Comparison of ENCODE assay signal across 12 cellular contexts in the genomic region with DNA sequence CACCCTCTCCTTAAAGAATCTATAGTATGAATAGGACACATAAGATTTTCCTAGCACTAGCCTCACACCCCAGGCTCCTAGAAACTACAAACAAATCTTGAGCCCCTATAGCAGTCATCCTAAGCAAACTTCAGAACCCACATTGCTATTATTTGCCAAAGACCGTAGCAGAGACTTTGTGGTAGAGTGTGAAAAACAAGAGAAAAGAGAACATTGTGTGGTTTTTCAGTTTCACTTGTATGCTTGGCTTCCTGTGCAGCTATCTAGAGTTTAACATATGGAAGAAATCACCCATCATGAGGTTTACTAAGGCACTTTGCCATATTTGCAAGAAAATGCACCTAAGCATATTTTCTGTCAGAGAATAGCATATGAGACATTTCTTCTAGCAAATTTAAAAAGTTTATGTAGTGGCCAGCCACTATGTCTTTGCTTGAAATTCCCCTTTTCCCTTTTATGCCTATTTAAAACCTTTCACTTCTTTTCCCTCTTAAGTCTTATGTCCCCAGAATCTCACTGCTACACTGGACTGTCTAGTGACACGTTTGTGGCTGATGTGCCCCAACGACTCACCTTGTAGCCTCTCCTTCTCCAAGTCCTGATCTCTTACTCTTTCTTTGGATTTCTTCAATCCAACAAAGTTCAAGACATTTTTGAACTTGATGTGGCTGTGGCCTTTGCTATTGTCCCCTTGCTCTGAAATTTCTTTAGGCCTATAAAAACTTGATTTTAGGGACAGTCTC. TPM values are rescaled to one million over a fixed set of nuclear protein-coding genes. Genes with fewer than 3 reads are reported as not detected.
DNase-seq lines count a peak whose midpoint lies in the region; ATAC-seq and TF ChIP-seq lines count a peak whose summit lies in the region.
"Had no signal": no experiment of that assay in that cellular context is flagged by ENCODE, and none has a peak within 500 bp of the region (broad histone marks: within the 10 kb centered on the region; RNA-seq: fewer than 3 reads in every experiment).

No MANE protein-coding gene starts in this region.

- no peaks in the 10 kb centered on the region for H3K9me2 ChIP-seq in Karpas-422 (replicated peaks; ENCODE audit: insufficient read depth, low read length)

- H3K36me3 ChIP-seq in Karpas-422 (ENCODE audit: insufficient read depth, low read length) (no peaks in the 10 kb centered on the region), osteoblast (ENCODE audit: insufficient read depth, low read length) (no peaks in the 10 kb centered on the region)
- H3K36me3 ChIP-seq: colonic mucosa had no signal

- H3K79me2 ChIP-seq in Karpas-422 (ENCODE audit: low read length) (no peaks in the 10 kb centered on the region), osteoblast (ENCODE audit: insufficient read depth, low read length) (no peaks in the 10 kb centered on the region)

- H3K9ac ChIP-seq in Karpas-422 (ENCODE audit: low read length), result no peak overlapping the region

- H4K20me1 ChIP-seq in Karpas-422 (ENCODE audit: insufficient read depth, low read depth, low read length) (no peaks in the 10 kb centered on the region), osteoblast (ENCODE audit: insufficient read depth, low read length) (no peaks in the 10 kb centered on the region)

- H3K4me2 ChIP-seq in Karpas-422 (ENCODE audit: low read depth, low read length, poor library complexity, severe bottlenecking) (no peak overlapping the region), osteoblast (ENCODE audit: insufficient read depth, low read length) (no peak overlapping the region)

- H3K9me3 ChIP-seq in Karpas-422 (ENCODE audit: low read length), result no peaks in the 10 kb centered on the region; the same call in 1 of the 2 replicates
- H3K9me3 ChIP-seq in osteoblast (ENCODE audit: low read depth, low read length), result peaks cover 3% of the 10 kb centered on the region
- H3K9me3 ChIP-seq: colonic mucosa had no signal

- no peaks in the 10 kb centered on the region for H3K27me3 ChIP-seq in Karpas-422 (ENCODE audit: low read length)
- no peaks in the 10 kb centered on the region for H3K27me3 ChIP-seq in osteoblast (ENCODE audit: insufficient read depth, low read length)
- H3K27me3 ChIP-seq: colonic mucosa had no signal

- H3K9me3 Mint-ChIP-seq in activated naive CD8-positive, alpha-beta T cell treated with anti-CD3 and anti-CD28 coated beads, Interleukin-2, amount 10 ng/mL, durations not matched to agents 7 days and 5 days, result peaks cover 21% of the 10 kb centered on the region

- H3K4me1 Mint-ChIP-seq in activated naive CD8-positive, alpha-beta T cell treated with anti-CD3 and anti-CD28 coated beads, Interleukin-2, amount 10 ng/mL, durations not matched to agents 7 days and 5 days, result peaks cover 26% of the 10 kb centered on the region
- H3K4me1 Mint-ChIP-seq: nephron had no signal

- H3K4me1 ChIP-seq in Karpas-422 (ENCODE audit: low read length), result no peaks in the 10 kb centered on the region
- no peaks in the 10 kb centered on the region for H3K4me1 ChIP-seq in osteoblast (ENCODE audit: insufficient read depth, low read length)
- H3K4me1 ChIP-seq: colonic mucosa had no signal

- H2AFZ ChIP-seq in Karpas-422 (ENCODE audit: low read length), result no peak overlapping the region
- H2AFZ ChIP-seq in osteoblast (ENCODE audit: low read length), result no peak overlapping the region

- H3K4me3 Mint-ChIP-seq in activated naive CD8-positive, alpha-beta T cell treated with anti-CD3 and anti-CD28 coated beads, Interleukin-2, amount 10 ng/mL, durations not matched to agents 7 days and 5 days, result peak overlapping the region; percentile 25
- H3K4me3 Mint-ChIP-seq: nephron had no signal

- H3K27ac ChIP-seq in Karpas-422 (ENCODE audit: low read length), result no peak overlapping the region
- no peak overlapping the region for H3K27ac ChIP-seq in osteoblast (ENCODE audit: low read depth, low read length)
- H3K27ac ChIP-seq: colonic mucosa had no signal

- peak; percentile 93 for ATAC-seq in GM18505 (IDR thresholded peaks at IDR 0.05; ENCODE audit: unreplicated experiment)
- peak; percentile 90 for ATAC-seq in GM19468 (IDR thresholded peaks at IDR 0.05; ENCODE audit: extremely low read depth, unreplicated experiment)
- peak; percentile 89 for ATAC-seq in HG03060 (IDR thresholded peaks at IDR 0.05; ENCODE audit: low read depth, unreplicated experiment)
- ATAC-seq in activated naive CD8-positive, alpha-beta T cell treated with anti-CD3 and anti-CD28 coated beads, Interleukin-2, amount 10 ng/mL, durations not matched to agents 7 days and 5 days (ENCODE audit: low read depth), result peak; percentile 89

- POLR2A ChIA-PET in activated naive CD8-positive, alpha-beta T cell treated with anti-CD3 and anti-CD28 coated beads, Interleukin-2, amount 10 ng/mL, durations not matched to agents 7 days and 5 days (lab: Charles Lee), result no interaction called here

- peaks cover 15% of the 10 kb centered on the region for H3K36me3 Mint-ChIP-seq in activated naive CD8-positive, alpha-beta T cell treated with anti-CD3 and anti-CD28 coated beads, Interleukin-2, amount 10 ng/mL, durations not matched to agents 7 days and 5 days

- H3K4me3 ChIP-seq in Karpas-422 (ENCODE audit: low read length) (no peak overlapping the region), osteoblast (ENCODE audit: insufficient read depth, low read length) (no peak overlapping the region)
- H3K4me3 ChIP-seq: colonic mucosa had no signal

- DNase-seq in activated naive CD8-positive, alpha-beta T cell treated with anti-CD3 and anti-CD28 coated beads, Interleukin-2, amount 10 ng/mL, durations not matched to agents 7 days and 5 days, result no peak
- no peak for DNase-seq in NCI-H1105 (lab: John Stamatoyannopoulos, UW)
- no peak for DNase-seq in NOMO-1 treated with dmso at 0.1 percent for 144 hours (lab: John Stamatoyannopoulos, UW; ENCODE audit: unreplicated experiment)
- no peak for DNase-seq in Karpas-422
- no peak for DNase-seq in osteoblast (ENCODE audit: insufficient read length, low spot score, missing footprints)
- DNase-seq: activated CD8-positive, alpha-beta memory T cell treated with anti-CD3 and anti-CD28 coated beads for 24 hours; colonic mucosa; NCI-H1092 had no signal

- TF ChIP-seq POLR2A in GM18505 (IDR thresholded peaks at IDR 0.05; ENCODE audit: borderline replicate concordance, extremely low read depth, insufficient read depth, insufficient read length), result no peak

- no peak for TF ChIP-seq CTCF in osteoblast (IDR thresholded peaks at IDR 0.05; ENCODE audit: extremely low read depth, low read depth, low read length)

- peak overlapping the region; percentile 71 for H3K27ac Mint-ChIP-seq in activated naive CD8-positive, alpha-beta T cell treated with anti-CD3 and anti-CD28 coated beads, Interleukin-2, amount 10 ng/mL, durations not matched to agents 7 days and 5 days
- H3K27ac Mint-ChIP-seq: nephron had no signal

- H3K27me3 Mint-ChIP-seq in activated naive CD8-positive, alpha-beta T cell treated with anti-CD3 and anti-CD28 coated beads, Interleukin-2, amount 10 ng/mL, durations not matched to agents 7 days and 5 days, result peaks cover 13% of the 10 kb centered on the region

RNA-seq across cellular contexts. Expression of gene CCDC190, which starts 25.6 kb away (rescaled TPM):
- total RNA-seq in activated naive CD8-positive, alpha-beta T cell treated with anti-CD3 and anti-CD28 coated beads, Interleukin-2, amount 10 ng/mL, durations not matched to agents 7 days and 5 days, result not detected
- not detected in 2 replicates for total RNA-seq in Karpas-422 (2014; rRNA removed; shearing (Covaris generic); ENCODE audit: low replicate concordance)
- 0.88 and 1.1 TPM in 2 replicates for total RNA-seq in osteoblast
- total RNA-seq: colonic mucosa had no signal

RNA-seq across cellular contexts. Expression of gene HSD17B7, which starts 44.8 kb away (rescaled TPM):
- total RNA-seq in activated naive CD8-positive, alpha-beta T cell treated with anti-CD3 and anti-CD28 coated beads, Interleukin-2, amount 10 ng/mL, durations not matched to agents 7 days and 5 days, result 10 to 100 TPM; 30.2 to 31.2 TPM
- total RNA-seq in Karpas-422 (2014; rRNA removed; shearing (Covaris generic); ENCODE audit: low replicate concordance), result 41.5 and 58.2 TPM in 2 replicates
- 23.9 and 25.6 TPM in 2 replicates for total RNA-seq in osteoblast
